24 cellular contexts compared by ENCODE assay signal in genomic region chr15:66102563-66103292, GRCh38.
A peak's percentile ranks its signal among the peaks of the same experiment; 100 is the strongest.
DNase-seq lines count a peak whose midpoint lies in the region; ATAC-seq, FAIRE-seq and TF ChIP-seq lines count a peak whose summit lies in the region.
"Had no signal": no experiment of that assay in that cellular context is flagged by ENCODE, and none has a peak within 500 bp of the region (broad histone marks: within the 10 kb centered on the region; RNA-seq: fewer than 3 reads in every experiment).

No MANE protein-coding gene starts in this region.

- intact Hi-C loops in Right ventricle myocardium superior (cut with DNase I), result no loop called here
- intact Hi-C loops in cardiac septum (cut with DNase I), result no loop called here
- intact Hi-C loops in left cardiac atrium (cut with DNase I), result no loop called here

- H3K27ac ChIP-seq in RWPE2 (ENCODE audit: poor library complexity, severe bottlenecking), result no peak overlapping the region
- H3K27ac ChIP-seq: SK-N-MC had no signal

- H3K9me3 ChIP-seq in RWPE2 (ENCODE audit: severe bottlenecking), result no peaks in the 10 kb centered on the region

- H3K36me3 ChIP-seq in RWPE2 (ENCODE audit: low read depth), result no peaks in the 10 kb centered on the region

- ATAC-seq in Right ventricle myocardium superior (ENCODE audit: poor library complexity), result peak; percentile 92
- no peak for ATAC-seq in RWPE2 (ENCODE audit: low read depth)
- ATAC-seq in left cardiac atrium, result peak; percentile 67 to 83

- no peak overlapping the region for H3K4me3 ChIP-seq in RWPE2 (ENCODE audit: severe bottlenecking)
- H3K4me3 ChIP-seq: GM23338, SK-N-MC had no signal

- H3K4me1 ChIP-seq in RWPE2 (ENCODE audit: insufficient read depth, poor library complexity, severe bottlenecking), result no peaks in the 10 kb centered on the region

- TF ChIP-seq POLR2A in GM12892 (IDR thresholded peaks at IDR 0.05; ENCODE audit: low read depth, low read length), result no peak

- FAIRE-seq in urothelium cell line (lab: Jason Lieb, UNC), result peak; percentile 62
- FAIRE-seq in GM12892 (lab: Jason Lieb, UNC), result no peak
- FAIRE-seq: G401.6 had no signal

- no peak for TF ChIP-seq CTCF in RWPE2 (IDR thresholded peaks at IDR 0.05; ENCODE audit: poor library complexity, severe bottlenecking)

- H3K27me3 ChIP-seq in RWPE2 (ENCODE audit: insufficient read depth, poor library complexity, severe bottlenecking), result peaks cover 37% of the 10 kb centered on the region

- DNase-seq in Right ventricle myocardium superior (no peak), cardiac septum (ENCODE audit: low spot score) (no peak), RWPE2 (ENCODE audit: low spot score) (peak; percentile 23), left cardiac atrium (no peak), urothelium cell line (ENCODE audit: low spot score) (no peak), HuH-7 (ENCODE audit: low spot score) (no peak), GM12892 (ENCODE audit: insufficient read length) (no peak), NCI-H2029 (lab: John Stamatoyannopoulos, UW) (no peak)
- DNase-seq: DMS53, H9, HFFc6, Karpas-422, NCI-H1092, NCI-H1417 treated with DMSO at 0.1 percent for 48 hours, NCI-H2081 treated with DMSO at 0.1 percent for 48 hours, NCI-H2171 treated with DMSO at 0.1 percent for 48 hours, NCI-H345, NCI-H510A treated with DMSO at 0.1 percent for 48 hours, NCI-H774, RPMI8226, SIG-M5 had no signal
